In genomic region chr3:167451282-167451681, GRCh38 we compare ENCODE assay signal across 1 cellular context.
TF ChIP-seq lines count a peak whose summit lies in the region.

No MANE protein-coding gene starts in this region.

TF ChIP-seq in WTC11, 78 proteins besides CTCF, POLR2A, EP300 and RAD21 (continued from another document):
- TF ChIP-seq, protein P1, sequence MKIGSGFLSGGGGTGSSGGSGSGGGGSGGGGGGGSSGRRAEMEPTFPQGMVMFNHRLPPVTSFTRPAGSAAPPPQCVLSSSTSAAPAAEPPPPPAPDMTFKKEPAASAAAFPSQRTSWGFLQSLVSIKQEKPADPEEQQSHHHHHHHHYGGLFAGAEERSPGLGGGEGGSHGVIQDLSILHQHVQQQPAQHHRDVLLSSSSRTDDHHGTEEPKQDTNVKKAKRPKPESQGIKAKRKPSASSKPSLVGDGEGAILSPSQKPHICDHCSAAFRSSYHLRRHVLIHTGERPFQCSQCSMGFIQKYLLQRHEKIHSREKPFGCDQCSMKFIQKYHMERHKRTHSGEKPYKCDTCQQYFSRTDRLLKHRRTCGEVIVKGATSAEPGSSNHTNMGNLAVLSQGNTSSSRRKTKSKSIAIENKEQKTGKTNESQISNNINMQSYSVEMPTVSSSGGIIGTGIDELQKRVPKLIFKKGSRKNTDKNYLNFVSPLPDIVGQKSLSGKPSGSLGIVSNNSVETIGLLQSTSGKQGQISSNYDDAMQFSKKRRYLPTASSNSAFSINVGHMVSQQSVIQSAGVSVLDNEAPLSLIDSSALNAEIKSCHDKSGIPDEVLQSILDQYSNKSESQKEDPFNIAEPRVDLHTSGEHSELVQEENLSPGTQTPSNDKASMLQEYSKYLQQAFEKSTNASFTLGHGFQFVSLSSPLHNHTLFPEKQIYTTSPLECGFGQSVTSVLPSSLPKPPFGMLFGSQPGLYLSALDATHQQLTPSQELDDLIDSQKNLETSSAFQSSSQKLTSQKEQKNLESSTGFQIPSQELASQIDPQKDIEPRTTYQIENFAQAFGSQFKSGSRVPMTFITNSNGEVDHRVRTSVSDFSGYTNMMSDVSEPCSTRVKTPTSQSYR (CRISPR knock-in tag; IDR thresholded peaks at IDR 0.05), result no peak
- no peak for TF ChIP-seq ZNF232 (CRISPR knock-in tag; IDR thresholded peaks at IDR 0.05)
- TF ChIP-seq NFE2L1 (CRISPR knock-in tag; IDR thresholded peaks at IDR 0.05), result no peak
- no peak for TF ChIP-seq NR1H2 (CRISPR knock-in tag; IDR thresholded peaks at IDR 0.05)
- TF ChIP-seq KAT7 (CRISPR knock-in tag; IDR thresholded peaks at IDR 0.05; ENCODE audit: borderline replicate concordance), result no peak
- no peak for TF ChIP-seq CREB1 (CRISPR knock-in tag; IDR thresholded peaks at IDR 0.05)
- TF ChIP-seq NFATC4 (CRISPR knock-in tag; IDR thresholded peaks at IDR 0.05), result no peak
- TF ChIP-seq CREM (CRISPR knock-in tag; IDR thresholded peaks at IDR 0.05), result no peak
- TF ChIP-seq ZNF396 (CRISPR knock-in tag; IDR thresholded peaks at IDR 0.05; ENCODE audit: borderline replicate concordance), result no peak
- TF ChIP-seq, protein P2, sequence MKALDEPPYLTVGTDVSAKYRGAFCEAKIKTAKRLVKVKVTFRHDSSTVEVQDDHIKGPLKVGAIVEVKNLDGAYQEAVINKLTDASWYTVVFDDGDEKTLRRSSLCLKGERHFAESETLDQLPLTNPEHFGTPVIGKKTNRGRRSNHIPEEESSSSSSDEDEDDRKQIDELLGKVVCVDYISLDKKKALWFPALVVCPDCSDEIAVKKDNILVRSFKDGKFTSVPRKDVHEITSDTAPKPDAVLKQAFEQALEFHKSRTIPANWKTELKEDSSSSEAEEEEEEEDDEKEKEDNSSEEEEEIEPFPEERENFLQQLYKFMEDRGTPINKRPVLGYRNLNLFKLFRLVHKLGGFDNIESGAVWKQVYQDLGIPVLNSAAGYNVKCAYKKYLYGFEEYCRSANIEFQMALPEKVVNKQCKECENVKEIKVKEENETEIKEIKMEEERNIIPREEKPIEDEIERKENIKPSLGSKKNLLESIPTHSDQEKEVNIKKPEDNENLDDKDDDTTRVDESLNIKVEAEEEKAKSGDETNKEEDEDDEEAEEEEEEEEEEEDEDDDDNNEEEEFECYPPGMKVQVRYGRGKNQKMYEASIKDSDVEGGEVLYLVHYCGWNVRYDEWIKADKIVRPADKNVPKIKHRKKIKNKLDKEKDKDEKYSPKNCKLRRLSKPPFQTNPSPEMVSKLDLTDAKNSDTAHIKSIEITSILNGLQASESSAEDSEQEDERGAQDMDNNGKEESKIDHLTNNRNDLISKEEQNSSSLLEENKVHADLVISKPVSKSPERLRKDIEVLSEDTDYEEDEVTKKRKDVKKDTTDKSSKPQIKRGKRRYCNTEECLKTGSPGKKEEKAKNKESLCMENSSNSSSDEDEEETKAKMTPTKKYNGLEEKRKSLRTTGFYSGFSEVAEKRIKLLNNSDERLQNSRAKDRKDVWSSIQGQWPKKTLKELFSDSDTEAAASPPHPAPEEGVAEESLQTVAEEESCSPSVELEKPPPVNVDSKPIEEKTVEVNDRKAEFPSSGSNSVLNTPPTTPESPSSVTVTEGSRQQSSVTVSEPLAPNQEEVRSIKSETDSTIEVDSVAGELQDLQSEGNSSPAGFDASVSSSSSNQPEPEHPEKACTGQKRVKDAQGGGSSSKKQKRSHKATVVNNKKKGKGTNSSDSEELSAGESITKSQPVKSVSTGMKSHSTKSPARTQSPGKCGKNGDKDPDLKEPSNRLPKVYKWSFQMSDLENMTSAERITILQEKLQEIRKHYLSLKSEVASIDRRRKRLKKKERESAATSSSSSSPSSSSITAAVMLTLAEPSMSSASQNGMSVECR (CRISPR knock-in tag; IDR thresholded peaks at IDR 0.05; ENCODE audit: borderline replicate concordance), result no peak
- TF ChIP-seq, protein P3, sequence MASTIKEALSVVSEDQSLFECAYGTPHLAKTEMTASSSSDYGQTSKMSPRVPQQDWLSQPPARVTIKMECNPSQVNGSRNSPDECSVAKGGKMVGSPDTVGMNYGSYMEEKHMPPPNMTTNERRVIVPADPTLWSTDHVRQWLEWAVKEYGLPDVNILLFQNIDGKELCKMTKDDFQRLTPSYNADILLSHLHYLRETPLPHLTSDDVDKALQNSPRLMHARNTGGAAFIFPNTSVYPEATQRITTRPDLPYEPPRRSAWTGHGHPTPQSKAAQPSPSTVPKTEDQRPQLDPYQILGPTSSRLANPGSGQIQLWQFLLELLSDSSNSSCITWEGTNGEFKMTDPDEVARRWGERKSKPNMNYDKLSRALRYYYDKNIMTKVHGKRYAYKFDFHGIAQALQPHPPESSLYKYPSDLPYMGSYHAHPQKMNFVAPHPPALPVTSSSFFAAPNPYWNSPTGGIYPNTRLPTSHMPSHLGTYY (CRISPR knock-in tag; IDR thresholded peaks at IDR 0.05), result no peak
- TF ChIP-seq TP53 (CRISPR knock-in tag; IDR thresholded peaks at IDR 0.05), result no peak
- TF ChIP-seq, protein P4, sequence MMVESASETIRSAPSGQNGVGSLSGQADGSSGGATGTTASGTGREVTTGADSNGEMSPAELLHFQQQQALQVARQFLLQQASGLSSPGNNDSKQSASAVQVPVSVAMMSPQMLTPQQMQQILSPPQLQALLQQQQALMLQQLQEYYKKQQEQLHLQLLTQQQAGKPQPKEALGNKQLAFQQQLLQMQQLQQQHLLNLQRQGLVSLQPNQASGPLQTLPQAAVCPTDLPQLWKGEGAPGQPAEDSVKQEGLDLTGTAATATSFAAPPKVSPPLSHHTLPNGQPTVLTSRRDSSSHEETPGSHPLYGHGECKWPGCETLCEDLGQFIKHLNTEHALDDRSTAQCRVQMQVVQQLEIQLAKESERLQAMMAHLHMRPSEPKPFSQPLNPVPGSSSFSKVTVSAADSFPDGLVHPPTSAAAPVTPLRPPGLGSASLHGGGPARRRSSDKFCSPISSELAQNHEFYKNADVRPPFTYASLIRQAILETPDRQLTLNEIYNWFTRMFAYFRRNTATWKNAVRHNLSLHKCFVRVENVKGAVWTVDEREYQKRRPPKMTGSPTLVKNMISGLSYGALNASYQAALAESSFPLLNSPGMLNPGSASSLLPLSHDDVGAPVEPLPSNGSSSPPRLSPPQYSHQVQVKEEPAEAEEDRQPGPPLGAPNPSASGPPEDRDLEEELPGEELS (CRISPR knock-in tag; IDR thresholded peaks at IDR 0.05), result no peak
- TF ChIP-seq SOX15 (CRISPR knock-in tag; IDR thresholded peaks at IDR 0.05), result no peak
